1 cellular context compared by ENCODE assay signal in genomic region chr21:14600569-14601308, GRCh38.
TF ChIP-seq lines count a peak whose summit lies in the region.

No MANE protein-coding gene starts in this region.

TF ChIP-seq in H1, 55 proteins besides CTCF, POLR2A, EP300 and RAD21 (continued from another document):
- no peak for TF ChIP-seq BACH1 (IDR thresholded peaks at IDR 0.05; ENCODE audit: low read length)
- TF ChIP-seq JUND (IDR thresholded peaks at IDR 0.05; ENCODE audit: low read length), result no peak
- no peak for TF ChIP-seq PHF8 (conservative IDR thresholded peaks at IDR 0.05; ENCODE audit: low read depth, low read length)
- TF ChIP-seq TEAD4 (IDR thresholded peaks at IDR 0.05; ENCODE audit: low read depth, low read length), result no peak
- no peak for TF ChIP-seq HDAC2 (IDR thresholded peaks at IDR 0.05; ENCODE audit: borderline replicate concordance in 1 of 2, low read depth in 2 of 2, low read length in 2 of 2)
- no peak for TF ChIP-seq NANOG (IDR thresholded peaks at IDR 0.05; ENCODE audit: insufficient read depth, low read depth, low read length, poor library complexity, severe bottlenecking)
- TF ChIP-seq CHD2 (IDR thresholded peaks at IDR 0.05; ENCODE audit: low read length), result no peak
- TF ChIP-seq, protein P1, sequence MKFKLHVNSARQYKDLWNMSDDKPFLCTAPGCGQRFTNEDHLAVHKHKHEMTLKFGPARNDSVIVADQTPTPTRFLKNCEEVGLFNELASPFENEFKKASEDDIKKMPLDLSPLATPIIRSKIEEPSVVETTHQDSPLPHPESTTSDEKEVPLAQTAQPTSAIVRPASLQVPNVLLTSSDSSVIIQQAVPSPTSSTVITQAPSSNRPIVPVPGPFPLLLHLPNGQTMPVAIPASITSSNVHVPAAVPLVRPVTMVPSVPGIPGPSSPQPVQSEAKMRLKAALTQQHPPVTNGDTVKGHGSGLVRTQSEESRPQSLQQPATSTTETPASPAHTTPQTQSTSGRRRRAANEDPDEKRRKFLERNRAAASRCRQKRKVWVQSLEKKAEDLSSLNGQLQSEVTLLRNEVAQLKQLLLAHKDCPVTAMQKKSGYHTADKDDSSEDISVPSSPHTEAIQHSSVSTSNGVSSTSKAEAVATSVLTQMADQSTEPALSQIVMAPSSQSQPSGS (IDR thresholded peaks at IDR 0.05; ENCODE audit: low read length), result no peak
- no peak for TF ChIP-seq POU5F1 (IDR thresholded peaks at IDR 0.05; ENCODE audit: low read depth, low read length)
- no peak for TF ChIP-seq EGR1 (IDR thresholded peaks at IDR 0.05; ENCODE audit: borderline replicate concordance, low read depth, low read length)
- no peak for TF ChIP-seq POLR2AphosphoS5 (IDR thresholded peaks at IDR 0.05; ENCODE audit: low read depth, low read length)
